ENCODE assay signal across 30 cellular contexts in genomic region chr3:122587572-122587971, GRCh38. TPM values are rescaled to one million over a fixed set of nuclear protein-coding genes. Genes with fewer than 3 reads are reported as not detected.
"Had no signal": no experiment of that assay in that cellular context is flagged by ENCODE, and none has a peak within 500 bp of the region (broad histone marks: within the 10 kb centered on the region; RNA-seq: fewer than 3 reads in every experiment).

No MANE protein-coding gene starts in this region.

- H3K4me1 ChIP-seq: ascending aorta, breast epithelium, colonic mucosa had no signal

- H3K9me3 ChIP-seq: colonic mucosa had no signal

- DNase-seq: activated CD4-positive, alpha-beta memory T cell treated with anti-CD3 and anti-CD28 coated beads for 36 hours; activated CD4-positive, alpha-beta T cell treated with anti-CD3 and anti-CD28 coated beads for 36 hours; activated CD4-positive, alpha-beta T cell treated with anti-CD3 and anti-CD28 coated beads, Interleukin-2, amount 10 ng/mL, durations not matched to agents 24 days and 14 days; activated CD4-positive, CD25-positive, alpha-beta regulatory T cell; activated CD4-positive, CD25-positive, alpha-beta regulatory T cell treated with anti-CD3 and anti-CD28 coated beads, Interleukin-2, amount 50 U/mL, for 72 hours; activated CD8-positive, alpha-beta T cell treated with anti-CD3 and anti-CD28 coated beads, Interleukin-2, amount 10 ng/mL, durations not matched to agents 7 days and 5 days; activated gamma-delta T cell; activated naive CD4-positive, alpha-beta T cell; activated naive CD4-positive, alpha-beta T cell treated with anti-CD3 and anti-CD28 coated beads, Interleukin-2, amount 10 ng/mL, durations not matched to agents 7 days and 5 days; activated naive CD8-positive, alpha-beta T cell treated with anti-CD3 and anti-CD28 coated beads, Interleukin-2, amount 10 ng/mL, durations not matched to agents 7 days and 5 days; activated T-cell treated with anti-CD3 and anti-CD28 coated beads, Interleukin-2, amount 50 U/mL, for 48 hours; central memory CD4-positive, alpha-beta T cell; cerebellar nuclear complex; colonic mucosa; effector CD8-positive, alpha-beta T cell; endodermal cell; foreskin fibroblast; head of caudate nucleus; T-helper 1 cell; T-helper 17 cell; T1000; WERI-Rb-1 had no signal

- H3K27ac Mint-ChIP-seq: activated CD4-positive, alpha-beta T cell treated with anti-CD3 and anti-CD28 coated beads, Interleukin-2, amount 10 ng/mL, durations not matched to agents 24 days and 14 days; activated CD8-positive, alpha-beta T cell treated with anti-CD3 and anti-CD28 coated beads, Interleukin-2, amount 10 ng/mL, durations not matched to agents 7 days and 5 days; activated naive CD4-positive, alpha-beta T cell treated with anti-CD3 and anti-CD28 coated beads, Interleukin-2, amount 10 ng/mL, durations not matched to agents 7 days and 5 days; brain; endodermal cell; T-helper 17 cell; T-helper 2 cell treated with Interferon-gamma antibody and Interleukin-4, amounts not matched to agents 5 μg/mL and 100 μg/mL, for 36 hours had no signal

- H3K4me3 Mint-ChIP-seq: activated CD4-positive, alpha-beta memory T cell treated with anti-CD3 and anti-CD28 coated beads for 36 hours; activated CD4-positive, alpha-beta T cell treated with anti-CD3 and anti-CD28 coated beads for 36 hours; activated CD4-positive, alpha-beta T cell treated with anti-CD3 and anti-CD28 coated beads, Interleukin-2, amount 10 ng/mL, durations not matched to agents 24 days and 14 days; activated CD8-positive, alpha-beta T cell treated with anti-CD3 and anti-CD28 coated beads, Interleukin-2, amount 10 ng/mL, durations not matched to agents 7 days and 5 days; activated naive CD4-positive, alpha-beta T cell treated with anti-CD3 and anti-CD28 coated beads, Interleukin-2, amount 10 ng/mL, durations not matched to agents 7 days and 5 days; brain; endodermal cell; T-helper 17 cell; T-helper 2 cell treated with Interferon-gamma antibody and Interleukin-4, amounts not matched to agents 5 μg/mL and 100 μg/mL, for 36 hours had no signal

- H3K36me3 ChIP-seq: ascending aorta, breast epithelium, cardiac muscle cell, colonic mucosa, WERI-Rb-1 had no signal

- ATAC-seq: activated CD8-positive, alpha-beta T cell treated with anti-CD3 and anti-CD28 coated beads, Interleukin-2, amount 10 ng/mL, durations not matched to agents 7 days and 5 days; esophagus mucosa; T-helper 17 cell had no signal

- FAIRE-seq: frontal cortex had no signal

- H3K27me3 Mint-ChIP-seq: activated CD4-positive, alpha-beta memory T cell treated with anti-CD3 and anti-CD28 coated beads for 36 hours; activated CD4-positive, alpha-beta T cell treated with anti-CD3 and anti-CD28 coated beads for 36 hours; activated CD4-positive, alpha-beta T cell treated with anti-CD3 and anti-CD28 coated beads, Interleukin-2, amount 10 ng/mL, durations not matched to agents 24 days and 14 days; activated naive CD4-positive, alpha-beta T cell treated with anti-CD3 and anti-CD28 coated beads, Interleukin-2, amount 10 ng/mL, durations not matched to agents 7 days and 5 days; activated naive CD8-positive, alpha-beta T cell treated with anti-CD3 and anti-CD28 coated beads, Interleukin-2, amount 10 ng/mL, durations not matched to agents 7 days and 5 days; brain; T-helper 17 cell had no signal

- H3K36me3 Mint-ChIP-seq: brain had no signal

- H3K4me3 ChIP-seq: ascending aorta, breast epithelium, cardiac muscle cell, colonic mucosa had no signal

- H3K4me1 Mint-ChIP-seq: brain, endodermal cell had no signal

- H3K27ac ChIP-seq: ascending aorta, breast epithelium, cardiac muscle cell, colonic mucosa, WERI-Rb-1 had no signal

- H3K27me3 ChIP-seq: ascending aorta, breast epithelium, cardiac muscle cell, colonic mucosa had no signal

RNA-seq across cellular contexts. Expression of gene PARP15, which starts 10.1 kb away (rescaled TPM):
- total RNA-seq: ascending aorta, cardiac muscle cell, epithelial cell of proximal tubule, frontal cortex had no signal
